ENCODE assay signal across 21 cellular contexts in the genomic region with DNA sequence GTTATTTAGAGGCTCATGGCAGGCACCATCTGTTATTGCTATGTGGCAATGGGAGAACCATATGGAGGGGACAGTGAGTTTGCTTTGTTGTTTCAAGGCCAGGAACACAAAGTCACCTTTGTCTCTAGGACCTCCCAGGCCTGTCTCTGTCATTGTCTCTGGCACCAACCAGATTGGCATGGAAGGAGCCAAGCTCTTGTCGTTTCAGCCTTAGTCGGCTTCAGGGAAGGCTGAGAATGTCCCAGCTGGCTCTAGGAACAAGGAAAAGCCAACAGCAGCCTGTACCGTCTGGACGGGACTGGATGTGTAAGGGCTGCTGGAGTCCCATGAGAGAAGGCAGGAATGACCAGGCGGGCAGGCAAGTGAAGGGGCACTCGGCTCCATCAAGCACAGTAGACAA. TPM values are rescaled to one million over a fixed set of nuclear protein-coding genes. Genes with fewer than 3 reads are reported as not detected.
DNase-seq lines count a peak whose midpoint lies in the region.
"Had no signal": no experiment of that assay in that cellular context is flagged by ENCODE, and none has a peak within 500 bp of the region (broad histone marks: within the 10 kb centered on the region; RNA-seq: fewer than 3 reads in every experiment).

No MANE protein-coding gene starts in this region.

- DNase-seq in NCI-H2171 treated with DMSO at 0.1 percent for 48 hours (lab: John Stamatoyannopoulos, UW) (peak; percentile 41), NCI-H2171 (lab: John Stamatoyannopoulos, UW) (no peak), cerebellum (ENCODE audit: low spot score) (peak; percentile 44), medulla oblongata (ENCODE audit: extremely low spot score) (peak; percentile 5), NCI-H2227 treated with DMSO at 0.1 percent for 48 hours (lab: John Stamatoyannopoulos, UW) (no peak), DMS114 treated with DMSO at 0.1 percent for 48 hours (lab: John Stamatoyannopoulos, UW; ENCODE audit: unreplicated experiment) (no peak), NCI-H187 (lab: John Stamatoyannopoulos, UW) (no peak)
- DNase-seq: 8988T; ACHN; BE2C; CD8-positive, alpha-beta memory T cell; Karpas-422; NCI-H1092; NCI-H1436; NCI-H2029; NCI-H524 treated with DMSO at 0.1 percent for 48 hours; NCI-H82; NK-92 treated with Interleukin-12 subunit alpha and Interleukin-12 subunit beta, amount 100 ng/mL, for 24 hours; PC-3; SJCRH30 had no signal

RNA-seq across cellular contexts. Expression of a gene that starts 29.2 kb away (rescaled TPM):
- 14.2 TPM for total RNA-seq in cerebellum
- total RNA-seq: CD8-positive, alpha-beta memory T cell; HT-29; PC-3; SJCRH30 had no signal

Comparison
In these comparisons a context has a peak if more than half of its experiments do, and no peak if none do; other contexts are left out.
1. DNase-seq: peak in NCI-H2171 treated with DMSO at 0.1 percent for 48 hours (single experiment), cerebellum (single experiment) and medulla oblongata (single experiment); none in NCI-H2171 (single experiment), NCI-H2227 treated with DMSO at 0.1 percent for 48 hours (single experiment), DMS114 treated with DMSO at 0.1 percent for 48 hours (single experiment) and NCI-H187 (0 of 2).